Comparison of ENCODE assay signal across 8 cellular contexts in genomic region chr1:3611170-3612019, GRCh38. TPM values are rescaled to one million over a fixed set of nuclear protein-coding genes. Genes with fewer than 3 reads are reported as not detected.
DNase-seq lines count a peak whose midpoint lies in the region; TF ChIP-seq lines count a peak whose summit lies in the region.

Gene MEGF6, minus strand, starts transcription at chr1:3611508. Its CDS starts 240 bp downstream, at chr1:3611268.

- no peak within 1 kb of the TSS for H3K27ac ChIP-seq in colonic mucosa

- H3K4me1 ChIP-seq in colonic mucosa, result peaks cover 8% of the 10 kb centered on the region

- intact Hi-C loops in colonic mucosa (cut with DNase I), result no loop called here

- no peaks in the 10 kb centered on the region for H3K36me3 ChIP-seq in colonic mucosa

- H3K9ac ChIP-seq in colonic mucosa (ENCODE audit: low read depth in 2 of 2, low read length in 2 of 2), result no peak within 1 kb of the TSS

- no peaks in the 10 kb centered on the region for H3K9me3 ChIP-seq in colonic mucosa

- peaks cover 7% of the 10 kb centered on the region for H3K27me3 ChIP-seq in colonic mucosa

- peak; percentile 79 for DNase-seq in AG20443 (ENCODE audit: low spot score)
- peak; percentile 34 for DNase-seq in KG1 (lab: John Stamatoyannopoulos, UW)
- DNase-seq in activated CD4-positive, alpha-beta T cell treated with anti-CD3 and anti-CD28 coated beads for 4 hours, result peak; percentile 72 to 78
- DNase-seq in colonic mucosa, result peak; percentile 74
- no peak for DNase-seq in mesenteric fat pad (ENCODE audit: low spot score)
- peak; percentile 52 to 55 for DNase-seq in stimulated activated CD8-positive, alpha-beta memory T cell treated with anti-CD3 and anti-CD28 coated beads, Interleukin-2, amount 100 ng/mL, for 48 hours (ENCODE audit: low read depth in 2 of 2)
- DNase-seq in GM19238 (ENCODE audit: insufficient read length, low spot score), result no peak
- no peak for DNase-seq in G401 (ENCODE audit: low spot score)

- in situ Hi-C loops in G401 (cut with HindIII; ENCODE audit: low sequenced_read_pairs), result no loop called here

- peak within 1 kb of the TSS; percentile 44 for H3K4me3 ChIP-seq in colonic mucosa

- no peak for TF ChIP-seq CTCF in colonic mucosa (IDR thresholded peaks at IDR 0.05)

RNA-seq across cellular contexts. Expression of gene MEGF6, which starts in this region (rescaled TPM):
- total RNA-seq in colonic mucosa (1 to 10 TPM; 5.2 to 6.4 TPM), mesenteric fat pad (61.1 TPM)
- total RNA-seq in G401 (2014; rRNA removed; shearing (Covaris generic)), result 8.1 and 8.7 TPM in 2 replicates

Comparison
In these comparisons a context has a peak if more than half of its experiments do, and no peak if none do; other contexts are left out.
1. DNase-seq: peak in AG20443 (single experiment), KG1 (single experiment), activated CD4-positive, alpha-beta T cell treated with anti-CD3 and anti-CD28 coated beads for 4 hours (2 of 2), colonic mucosa (single experiment) and stimulated activated CD8-positive, alpha-beta memory T cell treated with anti-CD3 and anti-CD28 coated beads, Interleukin-2, amount 100 ng/mL, for 48 hours (2 of 2); none in mesenteric fat pad (single experiment), GM19238 (single experiment) and G401 (single experiment).